In the genomic region with DNA sequence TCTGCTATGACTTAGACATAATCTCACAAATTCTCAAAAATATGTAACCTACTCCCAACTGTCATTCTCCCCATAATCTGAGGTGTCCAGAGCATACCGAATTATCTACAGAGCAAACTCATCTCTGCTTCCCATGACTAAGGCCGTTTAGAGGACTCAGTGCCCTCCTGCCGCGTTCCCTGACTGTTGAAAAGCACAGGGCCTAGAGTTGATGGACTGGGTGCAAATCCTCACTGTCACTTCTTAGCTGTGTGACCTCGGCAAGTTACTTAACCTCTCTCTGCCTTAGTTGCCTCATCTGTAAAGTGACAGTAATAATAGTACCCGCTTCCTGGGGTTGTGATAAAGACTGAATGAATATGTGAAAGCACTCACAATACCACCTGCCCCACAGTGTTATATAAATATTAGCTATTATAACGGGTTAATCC, we compare ENCODE assay signal across 8 cellular contexts. TPM values are rescaled to one million over a fixed set of nuclear protein-coding genes. Genes with fewer than 3 reads are reported as not detected.
DNase-seq lines count a peak whose midpoint lies in the region; ATAC-seq and TF ChIP-seq lines count a peak whose summit lies in the region.

No MANE protein-coding gene starts in this region.

- no peaks in the 10 kb centered on the region for H3K27me3 ChIP-seq in NT2/D1 (ENCODE audit: insufficient read depth, insufficient read length)
- no peaks in the 10 kb centered on the region for H3K27me3 ChIP-seq in duodenal mucosa (ENCODE audit: control insufficient read depth in 1 of 2, insufficient read depth in 2 of 2, low read length in 2 of 2)

- H3K36me3 ChIP-seq in NT2/D1 (ENCODE audit: insufficient read depth, insufficient read length, low read length) (peaks cover 3% of the 10 kb centered on the region), duodenal mucosa (ENCODE audit: control insufficient read depth in 1 of 2, insufficient read depth in 2 of 2, low read length in 2 of 2) (no peaks in the 10 kb centered on the region)

- no peaks in the 10 kb centered on the region for H3K9me3 Mint-ChIP-seq in osteocyte (ENCODE audit: unreplicated experiment)

- H3K9me3 ChIP-seq in NT2/D1 (ENCODE audit: insufficient read depth, low read length) (peaks cover 10% of the 10 kb centered on the region; the same call in 1 of the 2 replicates), duodenal mucosa (ENCODE audit: control insufficient read depth in 1 of 2, low read length in 2 of 2) (no peaks in the 10 kb centered on the region)

- no peak for ATAC-seq in GM18909 (IDR thresholded peaks at IDR 0.05; ENCODE audit: poor library complexity, unreplicated experiment)
- ATAC-seq in HG03354 (IDR thresholded peaks at IDR 0.05; ENCODE audit: poor library complexity, severe bottlenecking, unreplicated experiment): no peak
- no peak for ATAC-seq in HG02571 (IDR thresholded peaks at IDR 0.05; ENCODE audit: unreplicated experiment)

- H3K27ac ChIP-seq in duodenal mucosa (ENCODE audit: low read depth, low read length): peak overlapping the region; percentile 89

- H3K4me1 Mint-ChIP-seq in osteocyte (ENCODE audit: unreplicated experiment): peaks cover 27% of the 10 kb centered on the region

- H3K9ac ChIP-seq in NT2/D1 (ENCODE audit: insufficient read length, low read depth) (peak overlapping the region; percentile 99), duodenal mucosa (ENCODE audit: low read depth in 1 of 2, low read length in 2 of 2) (peak overlapping the region; percentile 0 to 58)

- no peak for TF ChIP-seq CTCF in osteocyte (IDR thresholded peaks at IDR 0.05)

- H3K27ac Mint-ChIP-seq in osteocyte (ENCODE audit: unreplicated experiment): peak overlapping the region; percentile 92

- H3K4me3 Mint-ChIP-seq in osteocyte (ENCODE audit: unreplicated experiment): peak overlapping the region; percentile 80

- DNase-seq in Caki2 (ENCODE audit: low read depth) (peak; percentile 42), NT2/D1 (ENCODE audit: low read depth, low spot score) (no peak), osteocyte (ENCODE audit: extremely low spot score, unreplicated experiment) (no peak), NCI-H1694 treated with DMSO at 0.1 percent for 48 hours (lab: John Stamatoyannopoulos, UW) (no peak)

- no peaks in the 10 kb centered on the region for H3K27me3 Mint-ChIP-seq in osteocyte (ENCODE audit: unreplicated experiment)

- H3K36me3 Mint-ChIP-seq in osteocyte (ENCODE audit: unreplicated experiment): no peaks in the 10 kb centered on the region

- H3K4me3 ChIP-seq in NT2/D1 (ENCODE audit: insufficient read length, low read depth): peak overlapping the region; percentile 88
- H3K4me3 ChIP-seq in duodenal mucosa (ENCODE audit: low read depth in 1 of 2, low read length in 2 of 2): peak overlapping the region; percentile 59 to 79

- H3K4me1 ChIP-seq in NT2/D1 (ENCODE audit: insufficient read depth, insufficient read length): peaks cover 4% of the 10 kb centered on the region
- peaks cover 20 to 21% of the 10 kb centered on the region in 2 donors for H3K4me1 ChIP-seq in duodenal mucosa (ENCODE audit: control insufficient read depth in 1 of 2, insufficient read depth in 2 of 2, low read length in 2 of 2)

- in situ Hi-C loops in Caki2 (cut with HindIII; ENCODE audit: low pct_unique_long_range_greater_than_20kb, low sequenced_read_pairs): no loop called here

RNA-seq across cellular contexts. Expression of a gene that starts 4.7 kb away (rescaled TPM):
- 69.0 and 77.3 TPM in 2 replicates for total RNA-seq in Caki2 (2014; rRNA removed; shearing (Covaris generic); ENCODE audit: low replicate concordance)
- 82.3 and 92.3 TPM in 2 replicates for total RNA-seq in osteocyte

RNA-seq across cellular contexts. Expression of a gene that starts 43.6 kb away (rescaled TPM):
- total RNA-seq in Caki2 (2014; rRNA removed; shearing (Covaris generic); ENCODE audit: low replicate concordance): 29.5 and 35.9 TPM in 2 replicates
- 26.6 and 27.7 TPM in 2 replicates for total RNA-seq in osteocyte
